Comparison of ENCODE assay signal across 18 cellular contexts in genomic region chr2:208488668-208489564, GRCh38.
A peak's percentile ranks its signal among the peaks of the same experiment; 100 is the strongest.
DNase-seq lines count a peak whose midpoint lies in the region; ATAC-seq, FAIRE-seq and TF ChIP-seq lines count a peak whose summit lies in the region.
"Had no signal": no experiment of that assay in that cellular context is flagged by ENCODE, and none has a peak within 500 bp of the region (broad histone marks: within the 10 kb centered on the region; RNA-seq: fewer than 3 reads in every experiment).

No MANE protein-coding gene starts in this region.

- FAIRE-seq in bronchial epithelial cell (lab: Jason Lieb, UNC), result peak; percentile 40
- FAIRE-seq: GM12878, urothelium cell line had no signal

- no peak overlapping the region for H3K4me3 ChIP-seq in bronchial epithelial cell (ENCODE audit: low read depth, low read length)
- no peak overlapping the region for H3K4me3 ChIP-seq in effector memory CD4-positive, alpha-beta T cell (ENCODE audit: insufficient read depth, low read depth, low read length, poor library complexity, severe bottlenecking)
- H3K4me3 ChIP-seq: GM12878 had no signal

- H3K27me3 Mint-ChIP-seq in activated naive CD8-positive, alpha-beta T cell treated with anti-CD3 and anti-CD28 coated beads, Interleukin-2, amount 50 U/mL, for 24 hours, result no peaks in the 10 kb centered on the region

- peaks cover 1% of the 10 kb centered on the region for H3K27me3 ChIP-seq in bronchial epithelial cell (ENCODE audit: control insufficient read depth, insufficient read depth, low read length)
- no peaks in the 10 kb centered on the region for H3K27me3 ChIP-seq in effector memory CD4-positive, alpha-beta T cell (replicated peaks; ENCODE audit: control insufficient read depth, insufficient read depth, low read length, poor library complexity, severe bottlenecking)

- no peaks in the 10 kb centered on the region for H3K9me3 Mint-ChIP-seq in activated naive CD8-positive, alpha-beta T cell treated with anti-CD3 and anti-CD28 coated beads, Interleukin-2, amount 50 U/mL, for 24 hours
- H3K9me3 Mint-ChIP-seq: activated CD4-positive, alpha-beta memory T cell treated with anti-CD3 and anti-CD28 coated beads, Interleukin-2, amount 10 ng/mL, durations not matched to agents 7 days and 5 days had no signal

- H3K27ac Mint-ChIP-seq in activated naive CD8-positive, alpha-beta T cell treated with anti-CD3 and anti-CD28 coated beads, Interleukin-2, amount 50 U/mL, for 24 hours, result no peak overlapping the region
- H3K27ac Mint-ChIP-seq: activated CD4-positive, alpha-beta memory T cell treated with anti-CD3 and anti-CD28 coated beads, Interleukin-2, amount 10 ng/mL, durations not matched to agents 7 days and 5 days; CD4-positive, alpha-beta memory T cell; naive thymus-derived CD4-positive, alpha-beta T cell had no signal

- no peaks in the 10 kb centered on the region for H3K4me1 ChIP-seq in effector memory CD4-positive, alpha-beta T cell (ENCODE audit: control insufficient read depth, insufficient read depth, low read length, poor library complexity, severe bottlenecking)

- H3K4me1 Mint-ChIP-seq in activated naive CD8-positive, alpha-beta T cell treated with anti-CD3 and anti-CD28 coated beads, Interleukin-2, amount 50 U/mL, for 24 hours, result no peaks in the 10 kb centered on the region
- H3K4me1 Mint-ChIP-seq: activated CD4-positive, alpha-beta memory T cell treated with anti-CD3 and anti-CD28 coated beads, Interleukin-2, amount 10 ng/mL, durations not matched to agents 7 days and 5 days; CD4-positive, alpha-beta memory T cell; naive thymus-derived CD4-positive, alpha-beta T cell had no signal

- ATAC-seq in omental fat pad (ENCODE audit: low FRiP score), result no peak
- ATAC-seq in activated naive CD8-positive, alpha-beta T cell treated with anti-CD3 and anti-CD28 coated beads, Interleukin-2, amount 50 U/mL, for 24 hours, result no peak
- ATAC-seq: GM12878; naive thymus-derived CD4-positive, alpha-beta T cell; sciatic nerve had no signal

- H3K27ac ChIP-seq in effector memory CD4-positive, alpha-beta T cell (ENCODE audit: insufficient read depth, low read length, poor library complexity, severe bottlenecking), result no peak overlapping the region

- H3K4me3 Mint-ChIP-seq in activated naive CD8-positive, alpha-beta T cell treated with anti-CD3 and anti-CD28 coated beads, Interleukin-2, amount 50 U/mL, for 24 hours, result no peak overlapping the region
- H3K4me3 Mint-ChIP-seq: activated CD4-positive, alpha-beta memory T cell treated with anti-CD3 and anti-CD28 coated beads, Interleukin-2, amount 10 ng/mL, durations not matched to agents 7 days and 5 days; CD4-positive, alpha-beta memory T cell; naive thymus-derived CD4-positive, alpha-beta T cell had no signal

- DNase-seq in DMS53 treated with DMSO at 0.1 percent for 48 hours (lab: John Stamatoyannopoulos, UW; ENCODE audit: unreplicated experiment) (peak; percentile 53), NCI-H345 (lab: John Stamatoyannopoulos, UW) (peak; percentile 50), bronchial epithelial cell (ENCODE audit: low read depth) (no peak), pons (ENCODE audit: low spot score) (peak; percentile 61), omental fat pad (ENCODE audit: low spot score) (no peak)
- no peak for DNase-seq in activated naive CD8-positive, alpha-beta T cell treated with anti-CD3 and anti-CD28 coated beads, Interleukin-2, amount 50 U/mL, for 24 hours
- no peak for DNase-seq in effector memory CD4-positive, alpha-beta T cell
- DNase-seq: activated CD4-positive, alpha-beta memory T cell treated with anti-CD3 and anti-CD28 coated beads, Interleukin-2, amount 10 ng/mL, durations not matched to agents 7 days and 5 days; activated CD4-positive, CD25-positive, alpha-beta regulatory T cell; CD4-positive, alpha-beta memory T cell; cortex of kidney; DMS79 treated with DMSO at 0.1 percent for 48 hours; HCEC 1CT; naive thymus-derived CD4-positive, alpha-beta T cell; NCI-H226 had no signal

- TF ChIP-seq CTCF in bronchial epithelial cell (IDR thresholded peaks at IDR 0.05; ENCODE audit: insufficient read depth, low read length, severe bottlenecking), result no peak
- no peak for TF ChIP-seq CTCF in omental fat pad (IDR thresholded peaks at IDR 0.05)

- no peaks in the 10 kb centered on the region for H3K9me3 ChIP-seq in effector memory CD4-positive, alpha-beta T cell (ENCODE audit: control insufficient read depth, low read length)

- H3K36me3 ChIP-seq in bronchial epithelial cell (ENCODE audit: control insufficient read depth, insufficient read depth, low read length), result no peaks in the 10 kb centered on the region
- no peaks in the 10 kb centered on the region for H3K36me3 ChIP-seq in effector memory CD4-positive, alpha-beta T cell (ENCODE audit: control insufficient read depth, insufficient read depth, low read length)

- H3K36me3 Mint-ChIP-seq in activated naive CD8-positive, alpha-beta T cell treated with anti-CD3 and anti-CD28 coated beads, Interleukin-2, amount 50 U/mL, for 24 hours (ENCODE audit: low read depth), result no peaks in the 10 kb centered on the region
- H3K36me3 Mint-ChIP-seq: naive thymus-derived CD4-positive, alpha-beta T cell had no signal

Comparison
In these comparisons a context has a peak if more than half of its experiments do, and no peak if none do; other contexts are left out.
1. DNase-seq: peak in DMS53 treated with DMSO at 0.1 percent for 48 hours (single experiment), NCI-H345 (single experiment) and pons (single experiment); none in bronchial epithelial cell (single experiment), omental fat pad (single experiment), activated naive CD8-positive, alpha-beta T cell treated with anti-CD3 and anti-CD28 coated beads, Interleukin-2, amount 50 U/mL, for 24 hours (single experiment) and effector memory CD4-positive, alpha-beta T cell (0 of 3).